1 cellular context compared by ENCODE assay signal in genomic region chrX:39613508-39613921, GRCh38.
TF ChIP-seq lines count a peak whose summit lies in the region.

No MANE protein-coding gene starts in this region.

TF ChIP-seq in HEK293, 187 proteins besides CTCF, POLR2A, EP300 and RAD21 (continued from another document):
- no peak for TF ChIP-seq ZEB2 (tag by site-specific recombination; IDR thresholded peaks at IDR 0.05)
- TF ChIP-seq PRDM6 (tag by site-specific recombination; IDR thresholded peaks at IDR 0.05): no peak
- TF ChIP-seq MEIS1 (CRISPR knock-in tag; IDR thresholded peaks at IDR 0.05; ENCODE audit: borderline replicate concordance): no peak
- TF ChIP-seq ZBTB8A (tag by site-specific recombination; IDR thresholded peaks at IDR 0.05): peak; percentile 38; the same call in 1 of the 2 replicates
- TF ChIP-seq, protein P1, sequence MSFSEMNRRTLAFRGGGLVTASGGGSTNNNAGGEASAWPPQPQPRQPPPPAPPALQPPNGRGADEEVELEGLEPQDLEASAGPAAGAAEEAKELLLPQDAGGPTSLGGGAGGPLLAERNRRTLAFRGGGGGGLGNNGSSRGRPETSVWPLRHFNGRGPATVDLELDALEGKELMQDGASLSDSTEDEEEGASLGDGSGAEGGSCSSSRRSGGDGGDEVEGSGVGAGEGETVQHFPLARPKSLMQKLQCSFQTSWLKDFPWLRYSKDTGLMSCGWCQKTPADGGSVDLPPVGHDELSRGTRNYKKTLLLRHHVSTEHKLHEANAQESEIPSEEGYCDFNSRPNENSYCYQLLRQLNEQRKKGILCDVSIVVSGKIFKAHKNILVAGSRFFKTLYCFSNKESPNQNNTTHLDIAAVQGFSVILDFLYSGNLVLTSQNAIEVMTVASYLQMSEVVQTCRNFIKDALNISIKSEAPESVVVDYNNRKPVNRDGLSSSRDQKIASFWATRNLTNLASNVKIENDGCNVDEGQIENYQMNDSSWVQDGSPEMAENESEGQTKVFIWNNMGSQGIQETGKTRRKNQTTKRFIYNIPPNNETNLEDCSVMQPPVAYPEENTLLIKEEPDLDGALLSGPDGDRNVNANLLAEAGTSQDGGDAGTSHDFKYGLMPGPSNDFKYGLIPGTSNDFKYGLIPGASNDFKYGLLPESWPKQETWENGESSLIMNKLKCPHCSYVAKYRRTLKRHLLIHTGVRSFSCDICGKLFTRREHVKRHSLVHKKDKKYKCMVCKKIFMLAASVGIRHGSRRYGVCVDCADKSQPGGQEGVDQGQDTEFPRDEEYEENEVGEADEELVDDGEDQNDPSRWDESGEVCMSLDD (tag by site-specific recombination; IDR thresholded peaks at IDR 0.05): no peak
- no peak for TF ChIP-seq ZNF610 (tag by site-specific recombination; IDR thresholded peaks at IDR 0.05; ENCODE audit: borderline replicate concordance)
- TF ChIP-seq ZNF654 (tag by site-specific recombination; IDR thresholded peaks at IDR 0.05; ENCODE audit: low read depth): no peak
- TF ChIP-seq ZIC2 (tag by site-specific recombination; IDR thresholded peaks at IDR 0.05): peak; percentile 76
- TF ChIP-seq ZNF211 (tag by site-specific recombination; IDR thresholded peaks at IDR 0.05; ENCODE audit: low read depth): no peak
- TF ChIP-seq ZNF433 (tag by site-specific recombination; IDR thresholded peaks at IDR 0.05; ENCODE audit: low read depth): no peak
- no peak for TF ChIP-seq ZNF530 (tag by site-specific recombination; IDR thresholded peaks at IDR 0.05; ENCODE audit: low read depth)
- peak; percentile 47; the same call in 1 of the 2 replicates for TF ChIP-seq HOXD13 (CRISPR knock-in tag; IDR thresholded peaks at IDR 0.05; ENCODE audit: borderline replicate concordance)
- peak; percentile 97 for TF ChIP-seq GLIS1 (tag by site-specific recombination; IDR thresholded peaks at IDR 0.05)
- TF ChIP-seq ZNF335 (tag by site-specific recombination; conservative IDR thresholded peaks at IDR 0.05): no peak
- peak; percentile 50 for TF ChIP-seq ZFHX2 (tag by site-specific recombination; conservative IDR thresholded peaks at IDR 0.05)
- no peak for TF ChIP-seq ZNF514 (tag by site-specific recombination; IDR thresholded peaks at IDR 0.05)
- TF ChIP-seq SCRT1 (tag by site-specific recombination; IDR thresholded peaks at IDR 0.05; ENCODE audit: borderline replicate concordance): no peak
- no peak for TF ChIP-seq ZNF174 (tag by site-specific recombination; IDR thresholded peaks at IDR 0.05)
TF ChIP-seq in HEK293: peak in this region for 11.
